8 cellular contexts compared by ENCODE assay signal in genomic region chr3:194205675-194206133, GRCh38.
A peak's percentile ranks its signal among the peaks of the same experiment; 100 is the strongest.
DNase-seq lines count a peak whose midpoint lies in the region; ATAC-seq and TF ChIP-seq lines count a peak whose summit lies in the region.

No MANE protein-coding gene starts in this region.

- H3K9me2 ChIP-seq in Karpas-422 (replicated peaks; ENCODE audit: insufficient read depth, low read length) = no peaks in the 10 kb centered on the region
- H3K9me2 ChIP-seq in PC-3 (replicated peaks; ENCODE audit: low read length) = no peaks in the 10 kb centered on the region

- H3K4me1 ChIP-seq in Karpas-422 (ENCODE audit: low read length) (no peaks in the 10 kb centered on the region), PC-3 (ENCODE audit: insufficient read depth, low read length) (peaks cover 7% of the 10 kb centered on the region), Peyer's patch (peaks cover 0 to 11% (median 0%) of the 10 kb centered on the region in 4 donors)

- no peak for TF ChIP-seq POLR2A in Peyer's patch (IDR thresholded peaks at IDR 0.05)

- CTCF ChIA-PET in CD4-positive, alpha-beta T cell (lab: Charles Lee) = no interaction called here
- CTCF ChIA-PET in PC-3 (lab: Charles Lee) = no interaction called here

- no peaks in the 10 kb centered on the region for H4K20me1 ChIP-seq in Karpas-422 (ENCODE audit: insufficient read depth, low read depth, low read length)
- no peaks in the 10 kb centered on the region for H4K20me1 ChIP-seq in PC-3 (ENCODE audit: low read length)

- H3K9me3 Mint-ChIP-seq in CD4-positive, alpha-beta T cell = no peaks in the 10 kb centered on the region
- H3K9me3 Mint-ChIP-seq in glutamatergic neuron (ENCODE audit: unreplicated experiment) = peaks cover 2% of the 10 kb centered on the region

- peaks cover 43% of the 10 kb centered on the region for H3K27me3 Mint-ChIP-seq in CD4-positive, alpha-beta T cell
- peaks cover 7% of the 10 kb centered on the region for H3K27me3 Mint-ChIP-seq in glutamatergic neuron (ENCODE audit: unreplicated experiment)

- peaks cover 40% of the 10 kb centered on the region for H3K27me3 ChIP-seq in CD4-positive, alpha-beta T cell (ENCODE audit: control insufficient read depth, insufficient read depth, low read length)
- H3K27me3 ChIP-seq in Karpas-422 (ENCODE audit: low read length) (no peaks in the 10 kb centered on the region), PC-3 (ENCODE audit: low read length) (no peaks in the 10 kb centered on the region), Peyer's patch (no peaks in the 10 kb centered on the region)

- H2AFZ ChIP-seq in Karpas-422 (ENCODE audit: low read length) (peak overlapping the region; percentile 79; the same call in 1 of the 2 replicates), PC-3 (ENCODE audit: low read length) (peak overlapping the region; percentile 81)

- no peaks in the 10 kb centered on the region for H3F3A ChIP-seq in PC-3 (ENCODE audit: low read length, unreplicated experiment)

- DNase-seq in CD4-positive, alpha-beta T cell = peak in 2 of 10 experiments; percentile 7 to 8
- DNase-seq in Karpas-422 = peak; percentile 63
- peak; percentile 57 for DNase-seq in PC-3
- DNase-seq in glutamatergic neuron = peak; percentile 30
- DNase-seq in effector CD8-positive, alpha-beta T cell (lab: John Stamatoyannopoulos, UW) = no peak
- DNase-seq in HCEC 1CT = no peak
- DNase-seq in Peyer's patch = no peak
- DNase-seq in A172 (ENCODE audit: low spot score) = no peak

- no peaks in the 10 kb centered on the region for H3K36me3 ChIP-seq in Karpas-422 (ENCODE audit: insufficient read depth, low read length)
- H3K36me3 ChIP-seq in PC-3 (ENCODE audit: low read depth, low read length) = no peaks in the 10 kb centered on the region
- H3K36me3 ChIP-seq in Peyer's patch = no peaks in the 10 kb centered on the region

- peak; percentile 62 for ATAC-seq in CD4-positive, alpha-beta T cell (ENCODE audit: poor library complexity)
- ATAC-seq in PC-3 = no peak

- TF ChIP-seq CTCF in CD4-positive, alpha-beta T cell (IDR thresholded peaks at IDR 0.05) = no peak
- TF ChIP-seq CTCF in PC-3 (conservative IDR thresholded peaks at IDR 0.05; ENCODE audit: low read depth, low read length) (no peak), glutamatergic neuron (IDR thresholded peaks at IDR 0.05; ENCODE audit: partially characterized antibody, unreplicated experiment) (no peak), Peyer's patch (IDR thresholded peaks at IDR 0.05) (no peak)

- BruUV-seq in PC-3 (replicated peaks; lab: Mats Ljungman, UMichigan) = no TSS peak

- H3K27ac ChIP-seq in CD4-positive, alpha-beta T cell (ENCODE audit: low read depth, low read length) = no peak overlapping the region
- H3K27ac ChIP-seq in Karpas-422 (ENCODE audit: low read length) (no peak overlapping the region), PC-3 (ENCODE audit: low read length) (no peak overlapping the region), Peyer's patch (peak overlapping the region in 1 of 4 donors; percentile 19)

- peak overlapping the region; percentile 65 for H3K4me3 Mint-ChIP-seq in CD4-positive, alpha-beta T cell
- peak overlapping the region; percentile 18 for H3K4me3 Mint-ChIP-seq in glutamatergic neuron (ENCODE audit: unreplicated experiment)

- peak overlapping the region; percentile 62 for H3K27ac Mint-ChIP-seq in CD4-positive, alpha-beta T cell
- H3K27ac Mint-ChIP-seq in glutamatergic neuron (ENCODE audit: unreplicated experiment) = no peak overlapping the region

- H3K4me3 ChIP-seq in Karpas-422 (ENCODE audit: low read length) = no peak overlapping the region
- H3K4me3 ChIP-seq in PC-3 (ENCODE audit: low read length) = no peak overlapping the region
- H3K4me3 ChIP-seq in Peyer's patch = no peak overlapping the region

- H3K9ac ChIP-seq in Karpas-422 (ENCODE audit: low read length) = no peak overlapping the region
- no peak overlapping the region for H3K9ac ChIP-seq in PC-3 (ENCODE audit: low read length)

- H3K9me3 ChIP-seq in CD4-positive, alpha-beta T cell (ENCODE audit: control insufficient read depth, low read length) = no peaks in the 10 kb centered on the region
- H3K9me3 ChIP-seq in Karpas-422 (ENCODE audit: low read length) (no peaks in the 10 kb centered on the region), PC-3 (ENCODE audit: low read length) (no peaks in the 10 kb centered on the region), Peyer's patch (no peaks in the 10 kb centered on the region)

- peak overlapping the region; percentile 5 for H3K4me2 ChIP-seq in Karpas-422 (ENCODE audit: low read depth, low read length, poor library complexity, severe bottlenecking)
- H3K4me2 ChIP-seq in PC-3 (ENCODE audit: low read length) = no peak overlapping the region; the same call in 1 of the 2 replicates

- H3K4me1 Mint-ChIP-seq in CD4-positive, alpha-beta T cell (ENCODE audit: low read depth) = peaks cover 22% of the 10 kb centered on the region
- H3K4me1 Mint-ChIP-seq in glutamatergic neuron (ENCODE audit: low read depth, unreplicated experiment) = peaks cover 7% of the 10 kb centered on the region

- POLR2A ChIA-PET in CD4-positive, alpha-beta T cell (lab: Charles Lee) = no interaction called here
- POLR2A ChIA-PET in PC-3 (lab: Charles Lee; ENCODE audit: unreplicated experiment) = no interaction called here

- no peaks in the 10 kb centered on the region for H3K36me3 Mint-ChIP-seq in CD4-positive, alpha-beta T cell (ENCODE audit: low read depth)
- H3K36me3 Mint-ChIP-seq in glutamatergic neuron (ENCODE audit: unreplicated experiment) = no peaks in the 10 kb centered on the region

- intact Hi-C loops in CD4-positive, alpha-beta T cell (cut with DNase I, micrococcal nuclease) = no loop called here
- intact Hi-C loops in PC-3 (cut with micrococcal nuclease) = no loop called here

- H3K79me2 ChIP-seq in Karpas-422 (ENCODE audit: low read length) (no peaks in the 10 kb centered on the region), PC-3 (ENCODE audit: low read length) (no peaks in the 10 kb centered on the region)

Comparison
In these comparisons a context has a peak if more than half of its experiments do, and no peak if none do; other contexts are left out.
1. DNase-seq: peak in Karpas-422 (single experiment), PC-3 (single experiment) and glutamatergic neuron (single experiment); none in effector CD8-positive, alpha-beta T cell (single experiment), HCEC 1CT (single experiment), Peyer's patch (0 of 3) and A172 (single experiment).